27 cellular contexts compared by ENCODE assay signal in genomic region chr11:116111546-116111945, GRCh38.
"Had no signal": no experiment of that assay in that cellular context is flagged by ENCODE, and none has a peak within 500 bp of the region (broad histone marks: within the 10 kb centered on the region; RNA-seq: fewer than 3 reads in every experiment).

No MANE protein-coding gene starts in this region.

- H3K27me3 ChIP-seq: ascending aorta, MG63, SJCRH30 had no signal

- H3K9me3 Mint-ChIP-seq: activated CD4-positive, alpha-beta T cell treated with anti-CD3 and anti-CD28 coated beads, Interleukin-2, amount 10 ng/mL, durations not matched to agents 24 days and 14 days; activated CD8-positive, alpha-beta T cell treated with anti-CD3 and anti-CD28 coated beads for 36 hours; activated naive CD4-positive, alpha-beta T cell treated with anti-CD3 and anti-CD28 coated beads, Interleukin-2, amount 50 U/mL, for 24 hours; activated naive CD8-positive, alpha-beta T cell treated with anti-CD3 and anti-CD28 coated beads, Interleukin-2, amount 10 ng/mL, durations not matched to agents 7 days and 5 days; T-helper 2 cell treated with Interferon-gamma antibody and Interleukin-4, amounts not matched to agents 5 μg/mL and 100 μg/mL, for 36 hours had no signal

- H3K4me3 ChIP-seq: ascending aorta, MG63, SJCRH30, SK-N-MC had no signal

- H3K27ac Mint-ChIP-seq: activated CD4-positive, alpha-beta T cell treated with anti-CD3 and anti-CD28 coated beads, Interleukin-2, amount 10 ng/mL, durations not matched to agents 24 days and 14 days; activated CD8-positive, alpha-beta T cell treated with anti-CD3 and anti-CD28 coated beads for 36 hours; activated naive CD4-positive, alpha-beta T cell treated with anti-CD3 and anti-CD28 coated beads, Interleukin-2, amount 50 U/mL, for 24 hours; activated naive CD8-positive, alpha-beta T cell treated with anti-CD3 and anti-CD28 coated beads, Interleukin-2, amount 10 ng/mL, durations not matched to agents 7 days and 5 days; activated T-cell treated with anti-CD3 and anti-CD28 coated beads, Interleukin-2, amount 50 U/mL, for 72 hours; activated T-helper 17 cell treated with anti-CD3 and anti-CD28 coated beads, Interleukin-2, amount 50 U/mL, for 72 hours; T-helper 2 cell treated with Interferon-gamma antibody and Interleukin-4, amounts not matched to agents 5 μg/mL and 100 μg/mL, for 36 hours had no signal

- H3K27me3 Mint-ChIP-seq: activated CD4-positive, alpha-beta T cell treated with anti-CD3 and anti-CD28 coated beads, Interleukin-2, amount 10 ng/mL, durations not matched to agents 24 days and 14 days; activated CD8-positive, alpha-beta T cell treated with anti-CD3 and anti-CD28 coated beads for 36 hours; activated naive CD4-positive, alpha-beta T cell treated with anti-CD3 and anti-CD28 coated beads, Interleukin-2, amount 50 U/mL, for 24 hours had no signal

- H3K9me3 ChIP-seq: ascending aorta, MG63, SJCRH30 had no signal

- H3K4me1 Mint-ChIP-seq: activated CD4-positive, alpha-beta T cell treated with anti-CD3 and anti-CD28 coated beads, Interleukin-2, amount 10 ng/mL, durations not matched to agents 24 days and 14 days; activated naive CD4-positive, alpha-beta T cell treated with anti-CD3 and anti-CD28 coated beads, Interleukin-2, amount 50 U/mL, for 24 hours; activated naive CD8-positive, alpha-beta T cell treated with anti-CD3 and anti-CD28 coated beads, Interleukin-2, amount 10 ng/mL, durations not matched to agents 7 days and 5 days; activated T-helper 17 cell treated with anti-CD3 and anti-CD28 coated beads, Interleukin-2, amount 50 U/mL, for 72 hours had no signal

- H3K36me3 Mint-ChIP-seq: activated naive CD4-positive, alpha-beta T cell treated with anti-CD3 and anti-CD28 coated beads, Interleukin-2, amount 50 U/mL, for 24 hours had no signal

- H3K4me3 Mint-ChIP-seq: activated CD4-positive, alpha-beta T cell treated with anti-CD3 and anti-CD28 coated beads, Interleukin-2, amount 10 ng/mL, durations not matched to agents 24 days and 14 days; activated CD8-positive, alpha-beta T cell treated with anti-CD3 and anti-CD28 coated beads for 36 hours; activated naive CD4-positive, alpha-beta T cell treated with anti-CD3 and anti-CD28 coated beads, Interleukin-2, amount 50 U/mL, for 24 hours; activated naive CD8-positive, alpha-beta T cell treated with anti-CD3 and anti-CD28 coated beads, Interleukin-2, amount 10 ng/mL, durations not matched to agents 7 days and 5 days; activated T-cell treated with anti-CD3 and anti-CD28 coated beads, Interleukin-2, amount 50 U/mL, for 72 hours; activated T-helper 17 cell treated with anti-CD3 and anti-CD28 coated beads, Interleukin-2, amount 50 U/mL, for 72 hours; T-helper 2 cell treated with Interferon-gamma antibody and Interleukin-4, amounts not matched to agents 5 μg/mL and 100 μg/mL, for 36 hours had no signal

- H3K4me1 ChIP-seq: ascending aorta, SJCRH30 had no signal

- H3K27ac ChIP-seq: ascending aorta, SJCRH30, SK-N-MC had no signal

- DNase-seq: activated CD4-positive, alpha-beta T cell treated with anti-CD3 and anti-CD28 coated beads, Interleukin-2, amount 10 ng/mL, durations not matched to agents 24 days and 14 days; activated CD4-positive, alpha-beta T cell treated with anti-CD3 and anti-CD28 coated beads, Interleukin-2, amount 50 U/mL, for 4 hours; activated CD8-positive, alpha-beta T cell treated with anti-CD3 and anti-CD28 coated beads for 36 hours; activated effector memory CD4-positive, alpha-beta T cell treated with anti-CD3 and anti-CD28 coated beads, Interleukin-2, amount 50 U/mL, for 16 hours; activated naive CD4-positive, alpha-beta T cell; activated naive CD8-positive, alpha-beta T cell treated with anti-CD3 and anti-CD28 coated beads, Interleukin-2, amount 10 ng/mL, durations not matched to agents 7 days and 5 days; activated T-cell treated with anti-CD3 and anti-CD28 coated beads, Interleukin-2, amount 50 U/mL, for 1 hour; activated T-cell treated with anti-CD3 and anti-CD28 coated beads, Interleukin-2, amount 50 U/mL, for 72 hours; Kasumi-1; KG1; MG63; NCI-H1048; NCI-H1105 treated with DMSO at 0.1 percent for 48 hours; NCI-H1436; NCI-H1930; NCI-H2107; NCI-H2227 treated with DMSO at 0.1 percent for 48 hours; NCI-H446; NCI-H510A treated with DMSO at 0.1 percent for 48 hours; NCI-H526 treated with DMSO at 0.1 percent for 48 hours; NCI-H774; SJCRH30 had no signal

- H3K36me3 ChIP-seq: ascending aorta, MG63, SJCRH30 had no signal
